32 cellular contexts compared by ENCODE assay signal in genomic region chr3:197994736-197995135, GRCh38.
"Had no signal": no experiment of that assay in that cellular context is flagged by ENCODE, and none has a peak within 500 bp of the region (broad histone marks: within the 10 kb centered on the region; RNA-seq: fewer than 3 reads in every experiment).

No MANE protein-coding gene starts in this region.

- H3K9me3 ChIP-seq: adrenal gland, body of pancreas, esophagus squamous epithelium, gastroesophageal sphincter, heart right ventricle had no signal

- H3K36me3 Mint-ChIP-seq: activated CD8-positive, alpha-beta memory T cell treated with anti-CD3 and anti-CD28 coated beads, Interleukin-2, amount 10 ng/mL, durations not matched to agents 7 days and 5 days had no signal

- H3K27ac Mint-ChIP-seq: activated B cell treated with CpG ODN at 0.5 μM for 24 hours; activated CD8-positive, alpha-beta memory T cell treated with anti-CD3 and anti-CD28 coated beads, Interleukin-2, amount 10 ng/mL, durations not matched to agents 7 days and 5 days; activated CD8-positive, alpha-beta T cell treated with anti-CD3 and anti-CD28 coated beads for 36 hours; activated naive CD4-positive, alpha-beta T cell treated with anti-CD3 and anti-CD28 coated beads for 36 hours; activated naive CD8-positive, alpha-beta T cell treated with anti-CD3 and anti-CD28 coated beads for 36 hours; activated naive CD8-positive, alpha-beta T cell treated with anti-CD3 and anti-CD28 coated beads, Interleukin-2, amount 50 U/mL, for 24 hours; activated T-helper 1 cell treated with anti-CD3 and anti-CD28 coated beads, Interleukin-12 subunit alpha, Interleukin-12 subunit beta, Interleukin-2, Interleukin-4 antibody, amounts not matched to agents 30 ng/mL and 10 ng/mL and 1 ng/mL, durations not matched to agents 14 hours and 24 hours and 36 hours; activated T-helper 2 cell treated with anti-CD3 and anti-CD28 coated beads, Interferon-gamma antibody, Interleukin-2, Interleukin-4, amounts not matched to agents 10 μg/mL and 5 μg/mL and 100 μg/mL, durations not matched to agents 14 hours and 24 hours and 36 hours; T-helper 17 cell; T-helper 2 cell treated with Interferon-gamma antibody and Interleukin-4, amounts not matched to agents 5 μg/mL and 100 μg/mL, for 36 hours had no signal

- H3K27me3 Mint-ChIP-seq: activated B cell treated with CpG ODN at 0.5 μM for 24 hours; activated CD8-positive, alpha-beta memory T cell treated with anti-CD3 and anti-CD28 coated beads, Interleukin-2, amount 10 ng/mL, durations not matched to agents 7 days and 5 days; activated CD8-positive, alpha-beta T cell treated with anti-CD3 and anti-CD28 coated beads for 36 hours; activated naive CD4-positive, alpha-beta T cell treated with anti-CD3 and anti-CD28 coated beads, Interleukin-2, amount 50 U/mL, for 24 hours; activated naive CD8-positive, alpha-beta T cell treated with anti-CD3 and anti-CD28 coated beads for 36 hours; activated naive CD8-positive, alpha-beta T cell treated with anti-CD3 and anti-CD28 coated beads, Interleukin-2, amount 50 U/mL, for 24 hours; T-helper 17 cell had no signal

- H3K4me3 ChIP-seq: adrenal gland, body of pancreas, esophagus squamous epithelium, gastroesophageal sphincter, heart right ventricle had no signal

- ATAC-seq: activated CD4-positive, CD25-positive, alpha-beta regulatory T cell treated with anti-CD3 and anti-CD28 coated beads, Interleukin-2, amount 50 U/mL, for 24 hours; activated CD8-positive, alpha-beta memory T cell treated with anti-CD3 and anti-CD28 coated beads, Interleukin-2, amount 10 ng/mL, durations not matched to agents 7 days and 5 days; activated CD8-positive, alpha-beta T cell treated with anti-CD3 and anti-CD28 coated beads for 36 hours; activated naive CD8-positive, alpha-beta T cell treated with anti-CD3 and anti-CD28 coated beads, Interleukin-2, amount 50 U/mL, for 24 hours; body of pancreas; gastroesophageal sphincter; heart right ventricle; T-helper 17 cell had no signal

- H3K4me1 Mint-ChIP-seq: activated CD8-positive, alpha-beta memory T cell treated with anti-CD3 and anti-CD28 coated beads, Interleukin-2, amount 10 ng/mL, durations not matched to agents 7 days and 5 days; activated naive CD4-positive, alpha-beta T cell treated with anti-CD3 and anti-CD28 coated beads, Interleukin-2, amount 50 U/mL, for 24 hours; activated naive CD8-positive, alpha-beta T cell treated with anti-CD3 and anti-CD28 coated beads for 36 hours; activated naive CD8-positive, alpha-beta T cell treated with anti-CD3 and anti-CD28 coated beads, Interleukin-2, amount 50 U/mL, for 24 hours; T-helper 17 cell had no signal

- H3K4me3 Mint-ChIP-seq: activated B cell treated with CpG ODN at 0.5 μM for 24 hours; activated CD8-positive, alpha-beta memory T cell treated with anti-CD3 and anti-CD28 coated beads, Interleukin-2, amount 10 ng/mL, durations not matched to agents 7 days and 5 days; activated CD8-positive, alpha-beta T cell treated with anti-CD3 and anti-CD28 coated beads for 36 hours; activated naive CD4-positive, alpha-beta T cell treated with anti-CD3 and anti-CD28 coated beads for 36 hours; activated naive CD4-positive, alpha-beta T cell treated with anti-CD3 and anti-CD28 coated beads, Interleukin-2, amount 50 U/mL, for 24 hours; activated naive CD8-positive, alpha-beta T cell treated with anti-CD3 and anti-CD28 coated beads for 36 hours; activated naive CD8-positive, alpha-beta T cell treated with anti-CD3 and anti-CD28 coated beads, Interleukin-2, amount 50 U/mL, for 24 hours; activated T-helper 1 cell treated with anti-CD3 and anti-CD28 coated beads, Interleukin-12 subunit alpha, Interleukin-12 subunit beta, Interleukin-2, Interleukin-4 antibody, amounts not matched to agents 30 ng/mL and 10 ng/mL and 1 ng/mL, durations not matched to agents 14 hours and 24 hours and 36 hours; T-helper 17 cell; T-helper 2 cell treated with Interferon-gamma antibody and Interleukin-4, amounts not matched to agents 5 μg/mL and 100 μg/mL, for 36 hours had no signal

- H3K9me3 Mint-ChIP-seq: activated B cell treated with CpG ODN at 0.5 μM for 24 hours; activated CD8-positive, alpha-beta T cell treated with anti-CD3 and anti-CD28 coated beads for 36 hours; activated naive CD4-positive, alpha-beta T cell treated with anti-CD3 and anti-CD28 coated beads for 36 hours; activated naive CD4-positive, alpha-beta T cell treated with anti-CD3 and anti-CD28 coated beads, Interleukin-2, amount 50 U/mL, for 24 hours; activated naive CD8-positive, alpha-beta T cell treated with anti-CD3 and anti-CD28 coated beads for 36 hours; activated naive CD8-positive, alpha-beta T cell treated with anti-CD3 and anti-CD28 coated beads, Interleukin-2, amount 50 U/mL, for 24 hours; activated T-helper 1 cell treated with anti-CD3 and anti-CD28 coated beads, Interleukin-12 subunit alpha, Interleukin-12 subunit beta, Interleukin-2, Interleukin-4 antibody, amounts not matched to agents 30 ng/mL and 10 ng/mL and 1 ng/mL, durations not matched to agents 14 hours and 24 hours and 36 hours; activated T-helper 2 cell treated with anti-CD3 and anti-CD28 coated beads, Interferon-gamma antibody, Interleukin-2, Interleukin-4, amounts not matched to agents 10 μg/mL and 5 μg/mL and 100 μg/mL, durations not matched to agents 14 hours and 24 hours and 36 hours; T-helper 2 cell treated with Interferon-gamma antibody and Interleukin-4, amounts not matched to agents 5 μg/mL and 100 μg/mL, for 36 hours had no signal

- H3K36me3 ChIP-seq: WERI-Rb-1 had no signal

- DNase-seq: activated B cell treated with CpG ODN at 0.5 μM for 24 hours; activated CD4-positive, alpha-beta T cell treated with anti-CD3 and anti-CD28 coated beads for 48 hours; activated CD4-positive, alpha-beta T cell treated with anti-CD3 and anti-CD28 coated beads, Interleukin-2, amount 50 U/mL, for 1 hour; activated CD4-positive, alpha-beta T cell treated with anti-CD3 and anti-CD28 coated beads, Interleukin-2, amount 50 U/mL, for 48 hours; activated CD8-positive, alpha-beta memory T cell treated with anti-CD3 and anti-CD28 coated beads, Interleukin-2, amount 10 ng/mL, durations not matched to agents 7 days and 5 days; activated CD8-positive, alpha-beta memory T cell treated with anti-CD3 and anti-CD28 coated beads, Interleukin-2, amount 50 U/mL, for 4 hours; activated CD8-positive, alpha-beta T cell treated with anti-CD3 and anti-CD28 coated beads for 36 hours; activated effector memory CD4-positive, alpha-beta T cell treated with anti-CD3 and anti-CD28 coated beads, Interleukin-2, amount 50 U/mL, for 16 hours; activated naive CD4-positive, alpha-beta T cell treated with anti-CD3 and anti-CD28 coated beads for 36 hours; activated naive CD8-positive, alpha-beta T cell treated with anti-CD3 and anti-CD28 coated beads for 36 hours; activated naive CD8-positive, alpha-beta T cell treated with anti-CD3 and anti-CD28 coated beads, Interleukin-2, amount 50 U/mL, for 24 hours; activated T-cell treated with anti-CD3 and anti-CD28 coated beads, Interleukin-2, amount 50 U/mL, for 1 hour; activated T-cell treated with anti-CD3 and anti-CD28 coated beads, Interleukin-2, amount 50 U/mL, for 48 hours; adrenal gland; amygdala; aorta; body of pancreas; caudate nucleus; cortex of kidney; effector CD8-positive, alpha-beta T cell; esophagus squamous epithelium; heart right ventricle; T-helper 17 cell; T1000; WERI-Rb-1 had no signal

- H3K27me3 ChIP-seq: adrenal gland, body of pancreas, esophagus squamous epithelium, gastroesophageal sphincter, heart right ventricle had no signal

- H3K27ac ChIP-seq: adrenal gland, body of pancreas, epithelial cell of prostate, esophagus squamous epithelium, gastroesophageal sphincter, heart right ventricle, WERI-Rb-1 had no signal

- H3K4me1 ChIP-seq: body of pancreas, esophagus squamous epithelium, gastroesophageal sphincter, heart right ventricle had no signal
